Comparison of ENCODE assay signal across 1 cellular context in the genomic region with DNA sequence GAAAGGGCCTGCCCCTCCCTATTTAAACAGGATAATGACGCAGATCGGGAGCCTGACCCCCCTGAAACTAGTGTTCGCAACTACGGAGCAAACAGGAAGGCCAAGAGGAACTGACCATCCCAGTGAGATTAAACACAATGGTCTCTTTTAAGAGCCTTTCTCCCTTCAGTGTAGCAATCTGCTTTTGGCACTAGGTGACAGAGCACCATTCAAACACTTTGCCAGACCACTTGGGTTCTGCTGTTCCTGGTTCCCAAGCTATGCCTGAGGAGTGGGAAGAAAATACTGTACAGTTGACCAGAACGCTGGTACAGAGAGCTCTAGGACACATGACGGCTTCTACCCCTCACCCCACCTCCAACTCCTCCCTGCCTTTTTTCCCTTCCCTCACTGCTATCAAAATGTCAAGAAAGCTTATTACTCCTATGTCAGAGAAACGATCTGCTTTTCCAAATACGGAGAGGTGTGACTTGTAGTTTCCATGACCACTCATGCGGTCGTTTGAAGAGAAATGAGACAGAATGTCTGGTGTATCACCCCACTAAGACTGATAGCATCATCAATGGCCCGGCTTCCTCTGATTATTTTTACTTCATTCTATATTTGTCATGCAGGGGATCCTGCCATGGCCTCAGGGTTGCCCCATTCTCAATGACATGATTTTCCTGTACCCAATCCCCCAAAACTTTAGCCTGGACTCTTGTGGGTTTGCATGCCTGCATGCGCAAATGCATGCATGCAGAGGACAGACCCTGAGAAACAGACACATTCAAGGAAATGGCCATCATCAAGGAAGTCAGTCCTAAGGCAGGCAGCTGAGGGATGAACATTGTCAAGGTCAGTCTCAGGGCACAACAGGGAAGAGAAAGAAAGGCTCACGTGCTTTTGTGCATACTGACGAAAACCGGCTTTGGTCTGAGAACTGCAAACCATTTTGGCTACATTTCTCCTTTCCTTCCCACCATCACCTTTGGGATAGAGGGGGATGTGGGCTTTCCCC.
TF ChIP-seq lines count a peak whose summit lies in the region.

No MANE protein-coding gene starts in this region.

TF ChIP-seq in HepG2, 621 proteins besides CTCF, POLR2A, EP300 and RAD21 (continued from another document and continues in another):
- TF ChIP-seq, protein P1, sequence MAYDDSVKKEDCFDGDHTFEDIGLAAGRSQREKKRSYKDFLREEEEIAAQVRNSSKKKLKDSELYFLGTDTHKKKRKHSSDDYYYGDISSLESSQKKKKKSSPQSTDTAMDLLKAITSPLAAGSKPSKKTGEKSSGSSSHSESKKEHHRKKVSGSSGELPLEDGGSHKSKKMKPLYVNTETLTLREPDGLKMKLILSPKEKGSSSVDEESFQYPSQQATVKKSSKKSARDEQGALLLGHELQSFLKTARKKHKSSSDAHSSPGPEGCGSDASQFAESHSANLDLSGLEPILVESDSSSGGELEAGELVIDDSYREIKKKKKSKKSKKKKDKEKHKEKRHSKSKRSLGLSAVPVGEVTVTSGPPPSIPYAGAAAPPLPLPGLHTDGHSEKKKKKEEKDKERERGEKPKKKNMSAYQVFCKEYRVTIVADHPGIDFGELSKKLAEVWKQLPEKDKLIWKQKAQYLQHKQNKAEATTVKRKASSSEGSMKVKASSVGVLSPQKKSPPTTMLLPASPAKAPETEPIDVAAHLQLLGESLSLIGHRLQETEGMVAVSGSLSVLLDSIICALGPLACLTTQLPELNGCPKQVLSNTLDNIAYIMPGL (CRISPR knock-in tag; IDR thresholded peaks at IDR 0.05; ENCODE audit: borderline replicate concordance in 1 of 2, low read depth in 1 of 2): 0 out of 4 replicates have a peak, but pooled peaks of 1 of the 2 experiments have one; percentile 13
- no peak for TF ChIP-seq SRSF9 (IDR thresholded peaks at IDR 0.05; ENCODE audit: borderline replicate concordance, insufficient read depth, low read depth, low read length, poor library complexity, severe bottlenecking)
- no peak for TF ChIP-seq U2AF2 (IDR thresholded peaks at IDR 0.05; ENCODE audit: low read depth, low read length)
- no peak for TF ChIP-seq CC2D1A (CRISPR knock-in tag; IDR thresholded peaks at IDR 0.05)
- peak; percentile 77 for TF ChIP-seq MIXL1 (CRISPR knock-in tag; IDR thresholded peaks at IDR 0.05)
- no peak for TF ChIP-seq HNRNPH1 (optimal IDR thresholded peaks at IDR 0.05; ENCODE audit: low read depth, low read length)
- TF ChIP-seq, protein P2, sequence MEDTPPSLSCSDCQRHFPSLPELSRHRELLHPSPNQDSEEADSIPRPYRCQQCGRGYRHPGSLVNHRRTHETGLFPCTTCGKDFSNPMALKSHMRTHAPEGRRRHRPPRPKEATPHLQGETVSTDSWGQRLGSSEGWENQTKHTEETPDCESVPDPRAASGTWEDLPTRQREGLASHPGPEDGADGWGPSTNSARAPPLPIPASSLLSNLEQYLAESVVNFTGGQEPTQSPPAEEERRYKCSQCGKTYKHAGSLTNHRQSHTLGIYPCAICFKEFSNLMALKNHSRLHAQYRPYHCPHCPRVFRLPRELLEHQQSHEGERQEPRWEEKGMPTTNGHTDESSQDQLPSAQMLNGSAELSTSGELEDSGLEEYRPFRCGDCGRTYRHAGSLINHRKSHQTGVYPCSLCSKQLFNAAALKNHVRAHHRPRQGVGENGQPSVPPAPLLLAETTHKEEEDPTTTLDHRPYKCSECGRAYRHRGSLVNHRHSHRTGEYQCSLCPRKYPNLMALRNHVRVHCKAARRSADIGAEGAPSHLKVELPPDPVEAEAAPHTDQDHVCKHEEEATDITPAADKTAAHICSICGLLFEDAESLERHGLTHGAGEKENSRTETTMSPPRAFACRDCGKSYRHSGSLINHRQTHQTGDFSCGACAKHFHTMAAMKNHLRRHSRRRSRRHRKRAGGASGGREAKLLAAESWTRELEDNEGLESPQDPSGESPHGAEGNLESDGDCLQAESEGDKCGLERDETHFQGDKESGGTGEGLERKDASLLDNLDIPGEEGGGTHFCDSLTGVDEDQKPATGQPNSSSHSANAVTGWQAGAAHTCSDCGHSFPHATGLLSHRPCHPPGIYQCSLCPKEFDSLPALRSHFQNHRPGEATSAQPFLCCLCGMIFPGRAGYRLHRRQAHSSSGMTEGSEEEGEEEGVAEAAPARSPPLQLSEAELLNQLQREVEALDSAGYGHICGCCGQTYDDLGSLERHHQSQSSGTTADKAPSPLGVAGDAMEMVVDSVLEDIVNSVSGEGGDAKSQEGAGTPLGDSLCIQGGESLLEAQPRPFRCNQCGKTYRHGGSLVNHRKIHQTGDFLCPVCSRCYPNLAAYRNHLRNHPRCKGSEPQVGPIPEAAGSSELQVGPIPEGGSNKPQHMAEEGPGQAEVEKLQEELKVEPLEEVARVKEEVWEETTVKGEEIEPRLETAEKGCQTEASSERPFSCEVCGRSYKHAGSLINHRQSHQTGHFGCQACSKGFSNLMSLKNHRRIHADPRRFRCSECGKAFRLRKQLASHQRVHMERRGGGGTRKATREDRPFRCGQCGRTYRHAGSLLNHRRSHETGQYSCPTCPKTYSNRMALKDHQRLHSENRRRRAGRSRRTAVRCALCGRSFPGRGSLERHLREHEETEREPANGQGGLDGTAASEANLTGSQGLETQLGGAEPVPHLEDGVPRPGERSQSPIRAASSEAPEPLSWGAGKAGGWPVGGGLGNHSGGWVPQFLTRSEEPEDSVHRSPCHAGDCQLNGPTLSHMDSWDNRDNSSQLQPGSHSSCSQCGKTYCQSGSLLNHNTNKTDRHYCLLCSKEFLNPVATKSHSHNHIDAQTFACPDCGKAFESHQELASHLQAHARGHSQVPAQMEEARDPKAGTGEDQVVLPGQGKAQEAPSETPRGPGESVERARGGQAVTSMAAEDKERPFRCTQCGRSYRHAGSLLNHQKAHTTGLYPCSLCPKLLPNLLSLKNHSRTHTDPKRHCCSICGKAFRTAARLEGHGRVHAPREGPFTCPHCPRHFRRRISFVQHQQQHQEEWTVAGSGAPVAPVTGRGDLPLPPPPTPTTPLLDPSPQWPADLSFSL (CRISPR knock-in tag; IDR thresholded peaks at IDR 0.05): peak; percentile 28; the same call in 1 of the 2 replicates
- peak; percentile 37; the same call in 1 of the 2 replicates for TF ChIP-seq RFX5 (IDR thresholded peaks at IDR 0.05; ENCODE audit: low read depth, low read length)
- TF ChIP-seq AKAP8 (CRISPR knock-in tag; IDR thresholded peaks at IDR 0.05): 0 out of 2 replicates have a peak, but pooled peaks have one; percentile 38
- TF ChIP-seq FOSL2 (CRISPR knock-in tag; IDR thresholded peaks at IDR 0.05): peak; percentile 86
- no peak for TF ChIP-seq SALL2 (CRISPR knock-in tag; IDR thresholded peaks at IDR 0.05)
- TF ChIP-seq SP140L (CRISPR knock-in tag; IDR thresholded peaks at IDR 0.05; ENCODE audit: borderline replicate concordance): 0 out of 2 replicates have a peak, but pooled peaks have one; percentile 42
- TF ChIP-seq EED (CRISPR knock-in tag; IDR thresholded peaks at IDR 0.05): no peak
- no peak for TF ChIP-seq ZNF570 (CRISPR knock-in tag; IDR thresholded peaks at IDR 0.05; ENCODE audit: borderline replicate concordance)
- TF ChIP-seq, protein P3, sequence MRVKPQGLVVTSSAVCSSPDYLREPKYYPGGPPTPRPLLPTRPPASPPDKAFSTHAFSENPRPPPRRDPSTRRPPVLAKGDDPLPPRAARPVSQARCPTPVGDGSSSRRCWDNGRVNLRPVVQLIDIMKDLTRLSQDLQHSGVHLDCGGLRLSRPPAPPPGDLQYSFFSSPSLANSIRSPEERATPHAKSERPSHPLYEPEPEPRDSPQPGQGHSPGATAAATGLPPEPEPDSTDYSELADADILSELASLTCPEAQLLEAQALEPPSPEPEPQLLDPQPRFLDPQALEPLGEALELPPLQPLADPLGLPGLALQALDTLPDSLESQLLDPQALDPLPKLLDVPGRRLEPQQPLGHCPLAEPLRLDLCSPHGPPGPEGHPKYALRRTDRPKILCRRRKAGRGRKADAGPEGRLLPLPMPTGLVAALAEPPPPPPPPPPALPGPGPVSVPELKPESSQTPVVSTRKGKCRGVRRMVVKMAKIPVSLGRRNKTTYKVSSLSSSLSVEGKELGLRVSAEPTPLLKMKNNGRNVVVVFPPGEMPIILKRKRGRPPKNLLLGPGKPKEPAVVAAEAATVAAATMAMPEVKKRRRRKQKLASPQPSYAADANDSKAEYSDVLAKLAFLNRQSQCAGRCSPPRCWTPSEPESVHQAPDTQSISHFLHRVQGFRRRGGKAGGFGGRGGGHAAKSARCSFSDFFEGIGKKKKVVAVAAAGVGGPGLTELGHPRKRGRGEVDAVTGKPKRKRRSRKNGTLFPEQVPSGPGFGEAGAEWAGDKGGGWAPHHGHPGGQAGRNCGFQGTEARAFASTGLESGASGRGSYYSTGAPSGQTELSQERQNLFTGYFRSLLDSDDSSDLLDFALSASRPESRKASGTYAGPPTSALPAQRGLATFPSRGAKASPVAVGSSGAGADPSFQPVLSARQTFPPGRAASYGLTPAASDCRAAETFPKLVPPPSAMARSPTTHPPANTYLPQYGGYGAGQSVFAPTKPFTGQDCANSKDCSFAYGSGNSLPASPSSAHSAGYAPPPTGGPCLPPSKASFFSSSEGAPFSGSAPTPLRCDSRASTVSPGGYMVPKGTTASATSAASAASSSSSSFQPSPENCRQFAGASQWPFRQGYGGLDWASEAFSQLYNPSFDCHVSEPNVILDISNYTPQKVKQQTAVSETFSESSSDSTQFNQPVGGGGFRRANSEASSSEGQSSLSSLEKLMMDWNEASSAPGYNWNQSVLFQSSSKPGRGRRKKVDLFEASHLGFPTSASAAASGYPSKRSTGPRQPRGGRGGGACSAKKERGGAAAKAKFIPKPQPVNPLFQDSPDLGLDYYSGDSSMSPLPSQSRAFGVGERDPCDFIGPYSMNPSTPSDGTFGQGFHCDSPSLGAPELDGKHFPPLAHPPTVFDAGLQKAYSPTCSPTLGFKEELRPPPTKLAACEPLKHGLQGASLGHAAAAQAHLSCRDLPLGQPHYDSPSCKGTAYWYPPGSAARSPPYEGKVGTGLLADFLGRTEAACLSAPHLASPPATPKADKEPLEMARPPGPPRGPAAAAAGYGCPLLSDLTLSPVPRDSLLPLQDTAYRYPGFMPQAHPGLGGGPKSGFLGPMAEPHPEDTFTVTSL (CRISPR knock-in tag; IDR thresholded peaks at IDR 0.05; ENCODE audit: borderline replicate concordance): peak; percentile 80
- peak; percentile 68 for TF ChIP-seq POLR2AphosphoS2 (IDR thresholded peaks at IDR 0.05; ENCODE audit: low read depth, low read length)
- TF ChIP-seq ZNF136 (CRISPR knock-in tag; IDR thresholded peaks at IDR 0.05; ENCODE audit: low read depth): peak; percentile 84; the same call in 1 of the 2 replicates
- peak; percentile 73 for TF ChIP-seq KMT2B (CRISPR knock-in tag; IDR thresholded peaks at IDR 0.05)
- TF ChIP-seq JUND (CRISPR knock-in tag; IDR thresholded peaks at IDR 0.05): no peak
- 0 out of 2 replicates have a peak, but pooled peaks have one; percentile 11 for TF ChIP-seq CHD2 (IDR thresholded peaks at IDR 0.05; ENCODE audit: low read depth, low read length)
- peak; percentile 76 for TF ChIP-seq HNF4A (CRISPR knock-in tag; IDR thresholded peaks at IDR 0.05)
- peak; percentile 74 for TF ChIP-seq SIX4 (CRISPR knock-in tag; IDR thresholded peaks at IDR 0.05)
- no peak for TF ChIP-seq RAD51 (IDR thresholded peaks at IDR 0.05; ENCODE audit: borderline replicate concordance)
- TF ChIP-seq, protein P4, sequence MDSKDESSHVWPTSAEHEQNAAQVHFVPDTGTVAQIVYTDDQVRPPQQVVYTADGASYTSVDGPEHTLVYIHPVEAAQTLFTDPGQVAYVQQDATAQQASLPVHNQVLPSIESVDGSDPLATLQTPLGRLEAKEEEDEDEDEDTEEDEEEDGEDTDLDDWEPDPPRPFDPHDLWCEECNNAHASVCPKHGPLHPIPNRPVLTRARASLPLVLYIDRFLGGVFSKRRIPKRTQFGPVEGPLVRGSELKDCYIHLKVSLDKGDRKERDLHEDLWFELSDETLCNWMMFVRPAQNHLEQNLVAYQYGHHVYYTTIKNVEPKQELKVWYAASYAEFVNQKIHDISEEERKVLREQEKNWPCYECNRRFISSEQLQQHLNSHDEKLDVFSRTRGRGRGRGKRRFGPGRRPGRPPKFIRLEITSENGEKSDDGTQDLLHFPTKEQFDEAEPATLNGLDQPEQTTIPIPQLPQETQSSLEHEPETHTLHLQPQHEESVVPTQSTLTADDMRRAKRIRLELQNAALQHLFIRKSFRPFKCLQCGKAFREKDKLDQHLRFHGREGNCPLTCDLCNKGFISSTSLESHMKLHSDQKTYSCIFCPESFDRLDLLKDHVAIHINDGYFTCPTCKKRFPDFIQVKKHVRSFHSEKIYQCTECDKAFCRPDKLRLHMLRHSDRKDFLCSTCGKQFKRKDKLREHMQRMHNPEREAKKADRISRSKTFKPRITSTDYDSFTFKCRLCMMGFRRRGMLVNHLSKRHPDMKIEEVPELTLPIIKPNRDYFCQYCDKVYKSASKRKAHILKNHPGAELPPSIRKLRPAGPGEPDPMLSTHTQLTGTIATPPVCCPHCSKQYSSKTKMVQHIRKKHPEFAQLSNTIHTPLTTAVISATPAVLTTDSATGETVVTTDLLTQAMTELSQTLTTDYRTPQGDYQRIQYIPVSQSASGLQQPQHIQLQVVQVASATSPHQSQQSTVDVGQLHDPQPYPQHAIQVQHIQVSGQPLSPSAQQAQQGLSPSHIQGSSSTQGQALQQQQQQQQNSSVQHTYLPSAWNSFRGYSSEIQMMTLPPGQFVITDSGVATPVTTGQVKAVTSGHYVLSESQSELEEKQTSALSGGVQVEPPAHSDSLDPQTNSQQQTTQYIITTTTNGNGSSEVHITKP (CRISPR knock-in tag; IDR thresholded peaks at IDR 0.05; ENCODE audit: low read depth): peak; percentile 76; the same call in 1 of the 2 replicates
- TF ChIP-seq CBX2 (IDR thresholded peaks at IDR 0.05; ENCODE audit: low read depth, low read length): no peak
- peak; percentile 42; the same call in 1 of the 2 replicates for TF ChIP-seq CBX2 (CRISPR knock-in tag; IDR thresholded peaks at IDR 0.05; ENCODE audit: low read depth)
- TF ChIP-seq ZNF12 (CRISPR knock-in tag; IDR thresholded peaks at IDR 0.05): peak; percentile 50; the same call in 1 of the 2 replicates
- TF ChIP-seq PHF5A (CRISPR knock-in tag; IDR thresholded peaks at IDR 0.05; ENCODE audit: low read depth, unreplicated experiment): peak; percentile 47
- TF ChIP-seq ZNF282 (IDR thresholded peaks at IDR 0.05; ENCODE audit: partially characterized antibody): no peak
- no peak; the same call in 1 of the 2 replicates for TF ChIP-seq ZNF777 (CRISPR knock-in tag; IDR thresholded peaks at IDR 0.05)
- TF ChIP-seq ZNF180 (CRISPR knock-in tag; IDR thresholded peaks at IDR 0.05; ENCODE audit: borderline replicate concordance, low read depth): no peak
- no peak for TF ChIP-seq ZNF562 (CRISPR knock-in tag; IDR thresholded peaks at IDR 0.05; ENCODE audit: borderline replicate concordance)
- 0 out of 2 replicates have a peak, but pooled peaks have one; percentile 78 for TF ChIP-seq TOPORS (CRISPR knock-in tag; IDR thresholded peaks at IDR 0.05)
- TF ChIP-seq NPAS2 (CRISPR knock-in tag; IDR thresholded peaks at IDR 0.05; ENCODE audit: borderline replicate concordance): no peak
- TF ChIP-seq ZNF121 (CRISPR knock-in tag; IDR thresholded peaks at IDR 0.05): peak; percentile 93
- TF ChIP-seq, protein P5, sequence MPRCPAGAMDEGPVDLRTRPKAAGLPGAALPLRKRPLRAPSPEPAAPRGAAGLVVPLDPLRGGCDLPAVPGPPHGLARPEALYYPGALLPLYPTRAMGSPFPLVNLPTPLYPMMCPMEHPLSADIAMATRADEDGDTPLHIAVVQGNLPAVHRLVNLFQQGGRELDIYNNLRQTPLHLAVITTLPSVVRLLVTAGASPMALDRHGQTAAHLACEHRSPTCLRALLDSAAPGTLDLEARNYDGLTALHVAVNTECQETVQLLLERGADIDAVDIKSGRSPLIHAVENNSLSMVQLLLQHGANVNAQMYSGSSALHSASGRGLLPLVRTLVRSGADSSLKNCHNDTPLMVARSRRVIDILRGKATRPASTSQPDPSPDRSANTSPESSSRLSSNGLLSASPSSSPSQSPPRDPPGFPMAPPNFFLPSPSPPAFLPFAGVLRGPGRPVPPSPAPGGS (CRISPR knock-in tag; IDR thresholded peaks at IDR 0.05): peak; percentile 66
- TF ChIP-seq FOXJ3 (CRISPR knock-in tag; IDR thresholded peaks at IDR 0.05; ENCODE audit: borderline replicate concordance): peak; percentile 36; the same call in 1 of the 2 replicates
- TF ChIP-seq ZNF792 (CRISPR knock-in tag; IDR thresholded peaks at IDR 0.05): peak; percentile 82; the same call in 1 of the 2 replicates
- peak; percentile 96 for TF ChIP-seq RCOR2 (CRISPR knock-in tag; IDR thresholded peaks at IDR 0.05)
